ENCODE assay signal across 8 cellular contexts in the genomic region with DNA sequence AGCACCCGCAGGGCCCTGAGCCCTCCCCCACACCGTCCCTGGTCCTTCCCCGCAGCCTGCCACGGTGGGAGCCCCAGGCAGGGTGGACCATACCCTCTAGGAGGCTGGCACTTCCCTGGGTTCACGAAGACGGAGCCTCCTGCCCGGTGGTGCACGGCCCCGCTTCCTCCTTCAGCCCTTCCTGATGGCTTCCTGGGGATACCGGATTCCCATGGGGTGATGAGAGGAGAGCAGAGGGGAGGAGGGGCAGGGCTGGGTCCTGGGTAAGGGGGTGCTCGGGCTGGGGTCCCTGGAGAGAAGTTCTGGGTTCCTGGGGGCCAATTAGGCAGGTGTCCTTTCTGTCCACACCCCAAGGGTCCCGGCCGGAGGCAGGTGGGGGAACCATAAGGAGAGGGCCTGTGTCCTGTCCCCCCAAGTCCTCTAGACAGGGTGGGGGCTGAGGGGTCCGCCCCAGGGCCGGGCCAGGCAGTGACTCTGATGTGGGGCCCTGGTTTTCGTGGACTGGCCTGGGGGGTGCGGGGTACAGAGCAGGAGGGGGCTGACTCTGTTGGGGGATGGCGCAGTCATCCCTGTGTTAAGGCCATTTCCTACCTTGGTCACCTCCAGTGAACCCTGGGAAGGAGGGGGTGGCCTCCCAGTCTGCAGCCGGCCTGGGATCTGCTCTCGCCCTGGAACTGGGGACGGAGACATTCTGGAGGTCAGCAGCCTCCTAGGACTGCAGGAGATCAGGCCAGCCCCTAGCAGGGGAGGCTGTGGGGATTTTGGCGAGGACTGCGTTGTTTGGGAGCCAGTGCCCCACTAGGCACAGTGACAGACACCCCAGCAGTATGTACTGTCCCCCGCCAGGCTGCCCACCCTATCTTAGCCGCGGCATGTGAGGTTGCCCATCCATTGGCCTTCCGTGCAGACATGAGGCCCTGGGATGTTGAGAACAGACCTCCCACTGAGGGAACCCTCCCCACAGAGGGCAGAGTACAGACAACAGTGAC.
A peak's percentile ranks its signal among the peaks of the same experiment; 100 is the strongest.
DNase-seq lines count a peak whose midpoint lies in the region; ATAC-seq, FAIRE-seq and TF ChIP-seq lines count a peak whose summit lies in the region.
"Not testable (repeated sequence)": the region's sequence is repeated elsewhere in the genome, so short reads cannot be mapped to it uniquely, and the experiment has no call there.

No MANE protein-coding gene starts in this region.

- H3K9me3 Mint-ChIP-seq in activated T-cell treated with anti-CD3 and anti-CD28 coated beads, Interleukin-2, amount 50 U/mL, for 24 hours; naive B cell: not testable (repeated sequence)

- peaks cover 29% of the 10 kb centered on the region for H3K4me1 Mint-ChIP-seq in activated T-cell treated with anti-CD3 and anti-CD28 coated beads, Interleukin-2, amount 50 U/mL, for 24 hours (ENCODE audit: low read depth)
- not testable (repeated sequence) for H3K4me1 Mint-ChIP-seq in naive B cell

- not testable (repeated sequence) for H3K27ac ChIP-seq in RWPE2 (ENCODE audit: poor library complexity, severe bottlenecking); kidney (ENCODE audit: low read depth in 2 of 2, low read length in 2 of 2); psoas muscle; tibial artery

- not testable (repeated sequence) for H3K27me3 ChIP-seq in BE2C; RWPE2 (ENCODE audit: insufficient read depth, poor library complexity, severe bottlenecking); psoas muscle (ENCODE audit: insufficient read depth in 3 of 3, low read length in 2 of 3); tibial artery

- DNase-seq in BE2C, result peak; percentile 10
- DNase-seq in RWPE2 (ENCODE audit: low spot score), result peak; percentile 50
- peak; percentile 25 for DNase-seq in activated T-cell treated with anti-CD3 and anti-CD28 coated beads, Interleukin-2, amount 50 U/mL, for 24 hours
- DNase-seq in kidney, result peak; percentile 65
- DNase-seq in naive B cell, result not testable (repeated sequence)
- DNase-seq in psoas muscle, result peak; percentile 3 to 20
- peak; percentile 5 to 61 for DNase-seq in tibial artery

- peaks cover 24% of the 10 kb centered on the region for H3K27me3 Mint-ChIP-seq in activated T-cell treated with anti-CD3 and anti-CD28 coated beads, Interleukin-2, amount 50 U/mL, for 24 hours
- H3K27me3 Mint-ChIP-seq in naive B cell, result not testable (repeated sequence)

- WGBS in psoas muscle, 3 donors, result 72 to 84% (median 79%) methylated on average over 18 to 27 of the region's 27 CpGs

- not testable (repeated sequence) for TF ChIP-seq CTCF in BE2C (IDR thresholded peaks at IDR 0.05; ENCODE audit: low read depth, low read length); RWPE2 (IDR thresholded peaks at IDR 0.05; ENCODE audit: poor library complexity, severe bottlenecking); kidney (IDR thresholded peaks at IDR 0.05; ENCODE audit: borderline replicate concordance, extremely low read depth, insufficient read depth); psoas muscle (IDR thresholded peaks at IDR 0.05); tibial artery (IDR thresholded peaks at IDR 0.05)

- H3K4me3 ChIP-seq in BE2C (ENCODE audit: low read depth, low read length); RWPE2 (ENCODE audit: severe bottlenecking); kidney (ENCODE audit: low read length in 2 of 2); psoas muscle; tibial artery: not testable (repeated sequence)

- not testable (repeated sequence) for FAIRE-seq in kidney (lab: Jason Lieb, UNC)

- not testable (repeated sequence) for H3K36me3 ChIP-seq in BE2C; RWPE2 (ENCODE audit: low read depth); kidney (ENCODE audit: control insufficient read depth in 1 of 2, insufficient read depth in 2 of 2, low read length in 2 of 2); psoas muscle (ENCODE audit: insufficient read depth in 1 of 2, low read depth in 1 of 2); tibial artery

- not testable (repeated sequence) for ATAC-seq in RWPE2 (ENCODE audit: low read depth); naive B cell (ENCODE audit: low read depth in 2 of 2); psoas muscle
- peak; percentile 20 for ATAC-seq in esophagus mucosa

- H3K36me3 Mint-ChIP-seq in activated T-cell treated with anti-CD3 and anti-CD28 coated beads, Interleukin-2, amount 50 U/mL, for 24 hours (ENCODE audit: low read depth); naive B cell: not testable (repeated sequence)

- intact Hi-C loops in kidney (cut with DNase I); psoas muscle (cut with DNase I); tibial artery (cut with DNase I; ENCODE audit: low total_unique reads): not testable (repeated sequence)

- peaks cover 16% of the 10 kb centered on the region for H3K4me1 ChIP-seq in BE2C
- not testable (repeated sequence) for H3K4me1 ChIP-seq in RWPE2 (ENCODE audit: insufficient read depth, poor library complexity, severe bottlenecking); kidney (ENCODE audit: control insufficient read depth in 1 of 2, insufficient read depth in 1 of 2, low read depth in 1 of 2, low read length in 2 of 2); psoas muscle; tibial artery

- not testable (repeated sequence) for H3K27ac Mint-ChIP-seq in activated T-cell treated with anti-CD3 and anti-CD28 coated beads, Interleukin-2, amount 50 U/mL, for 24 hours; naive B cell

- not testable (repeated sequence) for H3K4me3 Mint-ChIP-seq in activated T-cell treated with anti-CD3 and anti-CD28 coated beads, Interleukin-2, amount 50 U/mL, for 24 hours
- peak overlapping the region in 7 of 8 donors; percentile 30 to 76 (median 53) for H3K4me3 Mint-ChIP-seq in naive B cell

- not testable (repeated sequence) for H3K9ac ChIP-seq in kidney (ENCODE audit: low read length in 2 of 2)

- H3K9me3 ChIP-seq in BE2C; RWPE2 (ENCODE audit: severe bottlenecking); kidney (ENCODE audit: control insufficient read depth in 1 of 2, low read length in 2 of 2); psoas muscle; tibial artery: not testable (repeated sequence)
